In the genomic region with DNA sequence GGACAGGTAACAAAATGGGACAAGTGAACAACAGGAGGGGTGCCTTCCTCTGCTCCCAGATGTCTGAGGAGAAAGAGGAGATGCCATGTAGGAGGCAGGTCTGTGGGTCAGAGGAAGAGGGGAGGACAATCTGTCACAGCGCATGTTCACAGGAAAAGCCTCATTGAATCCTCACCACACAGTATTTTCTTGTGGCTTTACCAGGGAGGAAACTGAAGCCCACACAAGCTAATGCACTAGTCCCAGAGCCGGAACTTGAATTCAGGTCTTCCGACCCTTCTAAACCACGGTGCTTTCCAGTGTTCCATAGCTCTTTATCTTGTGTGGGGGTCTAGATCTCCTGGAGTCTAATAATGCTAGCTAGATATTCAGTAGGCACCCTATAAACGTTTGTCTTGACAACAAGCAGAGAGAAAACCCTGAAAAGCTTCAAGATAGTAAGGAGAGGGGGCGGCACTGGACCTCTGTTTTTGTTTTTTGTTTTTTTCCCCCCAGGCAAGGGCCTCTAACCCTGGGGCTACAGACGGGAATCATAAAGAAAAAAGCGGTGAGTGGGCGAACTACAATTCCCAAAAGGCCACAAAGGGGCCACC, we compare ENCODE assay signal across 8 cellular contexts. TPM values are rescaled to one million over a fixed set of nuclear protein-coding genes. Genes with fewer than 3 reads are reported as not detected.
A peak's percentile ranks its signal among the peaks of the same experiment; 100 is the strongest.
DNase-seq lines count a peak whose midpoint lies in the region; ATAC-seq, FAIRE-seq and TF ChIP-seq lines count a peak whose summit lies in the region.

No MANE protein-coding gene starts in this region.

- ATAC-seq in GM19023 (IDR thresholded peaks at IDR 0.05; ENCODE audit: unreplicated experiment): peak; percentile 6
- ATAC-seq in HG03095 (IDR thresholded peaks at IDR 0.05; ENCODE audit: unreplicated experiment): no peak

- TF ChIP-seq CTCF in 22Rv1 (IDR thresholded peaks at IDR 0.05) (no peak), chondrocyte (IDR thresholded peaks at IDR 0.05) (peak; percentile 42), neural progenitor cell (IDR thresholded peaks at IDR 0.05) (no peak), thyroid gland (IDR thresholded peaks at IDR 0.05) (peak in 3 of 6 experiments; percentile 18 to 36 (median 22))

- peak overlapping the region; percentile 20 for H2AFZ ChIP-seq in neural progenitor cell (replicated peaks)

- H3K9me3 Mint-ChIP-seq in chondrocyte (ENCODE audit: low read depth): no peaks in the 10 kb centered on the region
- no peaks in the 10 kb centered on the region for H3K9me3 Mint-ChIP-seq in neural progenitor cell

- TF ChIP-seq POLR2A in thyroid gland (IDR thresholded peaks at IDR 0.05): no peak

- intact Hi-C loops in thyroid gland (cut with DNase I): no loop called here

- peaks cover 19% of the 10 kb centered on the region for H3K36me3 Mint-ChIP-seq in chondrocyte (ENCODE audit: low read depth)
- peaks cover 17% of the 10 kb centered on the region for H3K36me3 Mint-ChIP-seq in neural progenitor cell

- H3K36me3 ChIP-seq in neural progenitor cell (no peaks in the 10 kb centered on the region), thyroid gland (peaks cover 21 to 22% of the 10 kb centered on the region in 2 donors)

- peaks cover 63% of the 10 kb centered on the region for H3K4me1 Mint-ChIP-seq in chondrocyte (ENCODE audit: low read depth)
- peaks cover 45% of the 10 kb centered on the region for H3K4me1 Mint-ChIP-seq in neural progenitor cell

- H3K9me3 ChIP-seq in neural progenitor cell (ENCODE audit: low read depth) (no peaks in the 10 kb centered on the region), thyroid gland (no peaks in the 10 kb centered on the region)

- 12 to 16% methylated on average over 9 of the region's 9 CpGs for WGBS in thyroid gland, 2 donors

- DNase-seq in NCI-H69 (lab: John Stamatoyannopoulos, UW): peak; percentile 54
- DNase-seq in chondrocyte (ENCODE audit: low spot score): no peak
- no peak for DNase-seq in neural progenitor cell (ENCODE audit: low spot score)
- DNase-seq in thyroid gland: no peak
- no peak for DNase-seq in HTR-8/SVneo (ENCODE audit: insufficient read length, low spot score)

- no peak overlapping the region for H3K9ac ChIP-seq in neural progenitor cell

- H3K4me3 Mint-ChIP-seq in chondrocyte (ENCODE audit: unreplicated experiment) (peak overlapping the region; percentile 99), neural progenitor cell (peak overlapping the region; percentile 97)

- H3K27ac Mint-ChIP-seq in chondrocyte (ENCODE audit: unreplicated experiment) (peak overlapping the region; percentile 100), neural progenitor cell (peak overlapping the region; percentile 43)

- no peaks in the 10 kb centered on the region for H3K27me3 Mint-ChIP-seq in chondrocyte (ENCODE audit: low read depth)
- peaks cover 38% of the 10 kb centered on the region for H3K27me3 Mint-ChIP-seq in neural progenitor cell (ENCODE audit: insufficient read depth, low read depth)

- H3K4me3 ChIP-seq in neural progenitor cell (peak overlapping the region; percentile 62), thyroid gland (replicated peaks in 1 of 3) (peak overlapping the region in 1 of 3 donors; percentile 60)

- FAIRE-seq in HTR-8/SVneo (lab: Jason Lieb, UNC): no peak

- peaks cover 17% of the 10 kb centered on the region for H3K79me2 ChIP-seq in neural progenitor cell (ENCODE audit: low read depth)

- H3K4me1 ChIP-seq in neural progenitor cell (peaks cover 23% of the 10 kb centered on the region), thyroid gland (peaks cover 10 to 43% of the 10 kb centered on the region in 2 donors)

- H3F3A ChIP-seq in neural progenitor cell (ENCODE audit: low read depth): peaks cover 23% of the 10 kb centered on the region

- H3K27me3 ChIP-seq in neural progenitor cell (peaks cover 52% of the 10 kb centered on the region), thyroid gland (peaks cover 9% of the 10 kb centered on the region)

- H3K4me2 ChIP-seq in neural progenitor cell: no peak overlapping the region

- peaks cover 38% of the 10 kb centered on the region for H4K20me1 ChIP-seq in neural progenitor cell (ENCODE audit: low read depth)

- peak overlapping the region; percentile 100 for H3K27ac ChIP-seq in 22Rv1
- H3K27ac ChIP-seq in neural progenitor cell: no peak overlapping the region
- peak overlapping the region in 1 of 3 donors; percentile 32 for H3K27ac ChIP-seq in thyroid gland

RNA-seq across cellular contexts. Expression of gene SHMT2, which starts 0.4 kb away (rescaled TPM):
- total RNA-seq in chondrocyte (112 to 292 TPM (median 291 TPM) in 3 replicates), neural progenitor cell (ENCODE audit: low replicate concordance) (90.2 and 166 TPM in 2 replicates), thyroid gland (10 to 100 TPM; 34.0 to 58.4 (median 49.8) TPM)

RNA-seq across cellular contexts. Expression of gene NXPH4, which starts 12.5 kb away (rescaled TPM):
- total RNA-seq in chondrocyte: 75.4 to 85.4 TPM (median 82.8 TPM) in 3 replicates
- 0.28 TPM in 1 of 2 replicates, not detected in the other for total RNA-seq in neural progenitor cell (ENCODE audit: low replicate concordance)
- under 1 TPM in 1 of 4 donors, not detected in 3; 0.27 TPM for total RNA-seq in thyroid gland

RNA-seq across cellular contexts. Expression of gene STAC3, which starts 21.9 kb away (rescaled TPM):
- 1.1 to 2.8 TPM (median 1.3 TPM) in 3 replicates for total RNA-seq in chondrocyte
- total RNA-seq in neural progenitor cell (ENCODE audit: low replicate concordance): 1.1 and 5.1 TPM in 2 replicates
- 1 to 10 TPM in 2 of 4 donors, under 1 TPM in 1, not detected in 1; 0.88 to 7.3 (median 3.0) TPM for total RNA-seq in thyroid gland

Comparison
In these comparisons a context has a peak if more than half of its experiments do, and no peak if none do; other contexts are left out.
1. RNA of gene NXPH4, which starts 12.5 kb away (total RNA-seq): 75.4 to 85.4 TPM in chondrocyte; 0.28 TPM in neural progenitor cell and 0.27 TPM in thyroid gland; every median in the first group is over 10 times any median in the second.